9 cellular contexts compared by ENCODE assay signal in the genomic region with DNA sequence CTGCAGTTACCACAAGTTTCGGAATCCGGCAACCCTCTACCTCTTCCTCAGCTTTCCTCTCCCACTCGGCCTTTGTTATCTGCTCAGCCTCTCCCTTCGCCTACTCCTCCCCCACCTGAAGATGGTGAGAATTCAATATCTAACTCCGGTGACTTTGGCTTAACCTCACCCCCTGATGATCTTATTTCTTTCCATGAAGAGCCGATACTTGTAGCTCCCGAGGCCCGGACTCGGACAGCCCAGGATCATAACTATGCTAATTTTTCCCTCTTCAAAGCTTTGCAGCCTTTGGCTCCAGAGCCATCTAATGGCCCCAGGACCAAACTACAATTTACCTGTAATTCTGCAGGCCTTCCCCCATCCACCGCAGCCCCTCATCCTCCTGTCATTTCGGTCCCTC. TPM values are rescaled to one million over a fixed set of nuclear protein-coding genes. Genes with fewer than 3 reads are reported as not detected.
A peak's percentile ranks its signal among the peaks of the same experiment; 100 is the strongest.
DNase-seq lines count a peak whose midpoint lies in the region; ATAC-seq, FAIRE-seq and TF ChIP-seq lines count a peak whose summit lies in the region.
"Had no signal": no experiment of that assay in that cellular context is flagged by ENCODE, and none has a peak within 500 bp of the region (broad histone marks: within the 10 kb centered on the region; RNA-seq: fewer than 3 reads in every experiment).

No MANE protein-coding gene starts in this region.

- H3K27me3 ChIP-seq in Karpas-422 (ENCODE audit: low read length) (no peaks in the 10 kb centered on the region), bronchial epithelial cell (ENCODE audit: control insufficient read depth, insufficient read depth, low read length) (no peaks in the 10 kb centered on the region), HepG2 (ENCODE audit: control insufficient read depth in 1 of 2, insufficient read depth in 2 of 2, low read length in 2 of 2) (no peaks in the 10 kb centered on the region)
- H3K27me3 ChIP-seq in CD4-positive, alpha-beta T cell (ENCODE audit: control insufficient read depth, insufficient read depth, low read length) = no peaks in the 10 kb centered on the region

- H3K9me3 ChIP-seq in Karpas-422 (ENCODE audit: low read length) = no peaks in the 10 kb centered on the region; the same call in 1 of the 2 replicates
- H3K9me3 ChIP-seq in HepG2 (ENCODE audit: low read length) = peaks cover 5% of the 10 kb centered on the region; the same call in 1 of the 2 replicates
- H3K9me3 ChIP-seq in CD4-positive, alpha-beta T cell (ENCODE audit: control insufficient read depth, low read length) = peaks cover 10% of the 10 kb centered on the region

- TF ChIP-seq POLR2A in HepG2 (IDR thresholded peaks at IDR 0.05; ENCODE audit: insufficient read depth in 1 of 2, low read depth in 2 of 2, low read length in 2 of 2) = no peak

- CTCF ChIA-PET in HepG2 (lab: Yijun Ruan, JAX; ENCODE audit: low intra/inter-chr PET ratio, low total read pairs) = interaction anchor here (1.1 to 2.0 kb wide), 3 partner anchors 14 to 30 kb away, joined by 3 to 13 read pairs (median 10); no protein-coding TSS in a partner anchor
- CTCF ChIA-PET in CD4-positive, alpha-beta T cell (lab: Charles Lee) = no interaction called here

- peak; percentile 63 for TF ChIP-seq CTCF in bronchial epithelial cell (IDR thresholded peaks at IDR 0.05; ENCODE audit: insufficient read depth, low read length, severe bottlenecking)
- peak; percentile 77 for TF ChIP-seq CTCF in HepG2 (CRISPR knock-in tag; IDR thresholded peaks at IDR 0.05)
- no peak for TF ChIP-seq CTCF in CD4-positive, alpha-beta T cell (IDR thresholded peaks at IDR 0.05)

- no peak for TF ChIP-seq EP300 in HepG2 (IDR thresholded peaks at IDR 0.05; ENCODE audit: low read depth in 2 of 2, low read length in 2 of 2)
- no peak for TF ChIP-seq EP300 in HepG2 (CRISPR knock-in tag; IDR thresholded peaks at IDR 0.05; ENCODE audit: borderline replicate concordance)

- FAIRE-seq in bronchial epithelial cell (lab: Jason Lieb, UNC) = no peak
- no peak for FAIRE-seq in HepG2 (lab: Jason Lieb, UNC)

- H3K4me1 Mint-ChIP-seq in CD4-positive, alpha-beta T cell (ENCODE audit: low read depth) = no peaks in the 10 kb centered on the region
- H3K4me1 Mint-ChIP-seq: activated naive CD4-positive, alpha-beta T cell treated with anti-CD3 and anti-CD28 coated beads, Interleukin-2, amount 50 U/mL, for 24 hours had no signal

- no peak overlapping the region for H3K4me3 Mint-ChIP-seq in CD4-positive, alpha-beta T cell
- H3K4me3 Mint-ChIP-seq: activated naive CD4-positive, alpha-beta T cell treated with anti-CD3 and anti-CD28 coated beads, Interleukin-2, amount 50 U/mL, for 24 hours had no signal

- H3K4me3 ChIP-seq in Karpas-422 (ENCODE audit: low read length) (no peak overlapping the region), bronchial epithelial cell (ENCODE audit: low read depth, low read length) (no peak overlapping the region), HepG2 (replicated peaks in 1 of 3; ENCODE audit: insufficient read depth in 1 of 3, low read depth in 2 of 3, low read length in 3 of 3) (peak overlapping the region in 2 of 3 experiments; percentile 11 to 31; a peak in 3 of 6 replicates)

- H3K9me2 ChIP-seq in Karpas-422 (replicated peaks; ENCODE audit: insufficient read depth, low read length) = no peaks in the 10 kb centered on the region

- H3K9ac ChIP-seq in Karpas-422 (ENCODE audit: low read length) (no peak overlapping the region), HepG2 (ENCODE audit: insufficient read depth, low read depth, low read length) (no peak overlapping the region)

- H3K79me2 ChIP-seq in Karpas-422 (ENCODE audit: low read length) (no peaks in the 10 kb centered on the region), HepG2 (ENCODE audit: insufficient read depth, low read length) (no peaks in the 10 kb centered on the region)

- H3K4me1 ChIP-seq in Karpas-422 (ENCODE audit: low read length) = no peaks in the 10 kb centered on the region
- peaks cover 41% of the 10 kb centered on the region for H3K4me1 ChIP-seq in HepG2 (ENCODE audit: insufficient read depth, low read length)

- intact Hi-C loops in HepG2 (cut with micrococcal nuclease; ENCODE audit: unreplicated experiment) = loop anchor here (1.0 kb wide), 2 partner anchors 14 to 30 kb away; no protein-coding TSS in a partner anchor
- intact Hi-C loops in CD4-positive, alpha-beta T cell (cut with DNase I, micrococcal nuclease) = no loop called here

- peak; percentile 36 for DNase-seq in AG08395 (ENCODE audit: low spot score)
- peak; percentile 64 for DNase-seq in Karpas-422
- peak; percentile 33 for DNase-seq in bronchial epithelial cell (ENCODE audit: low read depth)
- DNase-seq in HepG2 (ENCODE audit: low spot score) = peak; percentile 38
- DNase-seq in KG1 (lab: John Stamatoyannopoulos, UW) = no peak
- DNase-seq in CD4-positive, alpha-beta T cell = no peak
- no peak for DNase-seq in effector CD4-positive, alpha-beta T cell

- BruUV-seq in HepG2 (replicated peaks; lab: Mats Ljungman, UMichigan) = no TSS peak

- H3K36me3 ChIP-seq in Karpas-422 (ENCODE audit: insufficient read depth, low read length) (no peaks in the 10 kb centered on the region; the same call in 1 of the 2 replicates), bronchial epithelial cell (ENCODE audit: control insufficient read depth, insufficient read depth, low read length) (no peaks in the 10 kb centered on the region), HepG2 (replicated peaks in 1 of 2; ENCODE audit: control insufficient read depth in 1 of 2, insufficient read depth in 2 of 2, low read length in 2 of 2) (no peaks in the 10 kb centered on the region)

- no peak overlapping the region for H3K27ac Mint-ChIP-seq in CD4-positive, alpha-beta T cell
- H3K27ac Mint-ChIP-seq: activated naive CD4-positive, alpha-beta T cell treated with anti-CD3 and anti-CD28 coated beads, Interleukin-2, amount 50 U/mL, for 24 hours had no signal

- peak; percentile 67 for TF ChIP-seq RAD21 in HepG2 (CRISPR knock-in tag; IDR thresholded peaks at IDR 0.05)

- in situ Hi-C loops in HepG2 (cut with HindIII; ENCODE audit: extremely low pct_ligation_motif_present, low pct_unique_long_range_greater_than_20kb) = no loop called here

- H3K4me2 ChIP-seq in Karpas-422 (ENCODE audit: low read depth, low read length, poor library complexity, severe bottlenecking) (no peak overlapping the region), HepG2 (ENCODE audit: low read depth, low read length) (peak overlapping the region; percentile 67)

- no peaks in the 10 kb centered on the region for H4K20me1 ChIP-seq in Karpas-422 (ENCODE audit: insufficient read depth, low read depth, low read length)
- no peaks in the 10 kb centered on the region for H4K20me1 ChIP-seq in HepG2 (ENCODE audit: insufficient read depth, low read length)

- H2AFZ ChIP-seq in Karpas-422 (ENCODE audit: low read length) = no peak overlapping the region
- no peak overlapping the region for H2AFZ ChIP-seq in HepG2 (ENCODE audit: low read length)

- peaks cover 22% of the 10 kb centered on the region for H3K27me3 Mint-ChIP-seq in CD4-positive, alpha-beta T cell

- ATAC-seq in HepG2 (peak; percentile 93), GM21447 (IDR thresholded peaks at IDR 0.05; ENCODE audit: unreplicated experiment) (no peak)
- no peak for ATAC-seq in CD4-positive, alpha-beta T cell (ENCODE audit: poor library complexity)

- H3K9me3 Mint-ChIP-seq in CD4-positive, alpha-beta T cell = peaks cover 8% of the 10 kb centered on the region

- 21% methylated on average over 11 of the region's 11 CpGs for WGBS in HepG2 (ENCODE audit: low lambda C conversion rate)

- H3K36me3 Mint-ChIP-seq in CD4-positive, alpha-beta T cell (ENCODE audit: low read depth) = no peaks in the 10 kb centered on the region
- H3K36me3 Mint-ChIP-seq: activated naive CD4-positive, alpha-beta T cell treated with anti-CD3 and anti-CD28 coated beads, Interleukin-2, amount 50 U/mL, for 24 hours had no signal

- H3K27ac ChIP-seq in Karpas-422 (ENCODE audit: low read length) (no peak overlapping the region), HepG2 (ENCODE audit: extremely low read length, insufficient read depth, low read length) (no peak overlapping the region)
- H3K27ac ChIP-seq in CD4-positive, alpha-beta T cell (ENCODE audit: low read depth, low read length) = no peak overlapping the region

- POLR2A ChIA-PET in HepG2 (lab: Yijun Ruan, JAX) = no interaction called here
- POLR2A ChIA-PET in CD4-positive, alpha-beta T cell (lab: Charles Lee) = no interaction called here

TF ChIP-seq in HepG2, 621 proteins besides CTCF, POLR2A, EP300 and RAD21 (continues in another document):
- TF ChIP-seq ZNF263 (CRISPR knock-in tag; IDR thresholded peaks at IDR 0.05) = no peak

RNA-seq across cellular contexts. Expression of gene MGST2, which starts 32.0 kb away (rescaled TPM):
- total RNA-seq in Karpas-422 (2014; rRNA removed; shearing (Covaris generic); ENCODE audit: low replicate concordance) = 34.7 and 55.8 TPM in 2 replicates
- 28.7 and 30.5 TPM in 2 replicates for total RNA-seq in bronchial epithelial cell
- total RNA-seq in HepG2 (2016; rRNA removed; fragmentation: Illumina TruSeq; extraction: Trizol) = 120 and 205 TPM in 2 replicates
- total RNA-seq in HepG2 (2016; cell fraction: cytosol; rRNA removed; fragmentation: Illumina TruSeq; extraction: Trizol; ENCODE audit: low read depth) = 66.9 and 76.7 TPM in 2 replicates
- 124 and 205 TPM in 2 replicates for total RNA-seq in HepG2 (2016; cell fraction: insoluble cytoplasmic fraction; rRNA removed; fragmentation: Illumina TruSeq; extraction: Trizol)
- total RNA-seq in HepG2 (2016; cell fraction: membrane; rRNA removed; fragmentation: Illumina TruSeq; extraction: Trizol) = 50.8 and 53.3 TPM in 2 replicates
- 168 and 186 TPM in 2 replicates for total RNA-seq in HepG2 (2016; cell fraction: nucleus; rRNA removed; fragmentation: Illumina TruSeq; extraction: Trizol)
- 312 and 416 TPM in 2 replicates for polyA plus RNA-seq in HepG2 (2011; rRNA removed)
- 312 and 476 TPM in 2 replicates for polyA plus RNA-seq in HepG2 (2011; cell fraction: cytosol; rRNA removed)
- 137 and 177 TPM in 2 replicates for polyA plus RNA-seq in HepG2 (2011; cell fraction: nucleus; rRNA removed)
- 293 and 426 TPM in 2 replicates for polyA plus RNA-seq in HepG2 (2012)
- 57.8 and 59.6 TPM in 2 replicates for polyA plus RNA-seq in HepG2 (2016; cell fraction: cytosol; fragmentation: Illumina TruSeq; extraction: Trizol; ENCODE audit: low read depth)
- polyA plus RNA-seq in HepG2 (2016; cell fraction: insoluble cytoplasmic fraction; fragmentation: Illumina TruSeq; extraction: Trizol; ENCODE audit: low read depth) = 132 and 154 TPM in 2 replicates
- 49.5 and 55.2 TPM in 2 replicates for polyA plus RNA-seq in HepG2 (2016; cell fraction: membrane; fragmentation: Illumina TruSeq; extraction: Trizol; ENCODE audit: low read depth)
- polyA plus RNA-seq in HepG2 (2016; cell fraction: nucleus; fragmentation: Illumina TruSeq; extraction: Trizol; ENCODE audit: insufficient read depth, low read depth) = 282 and 318 TPM in 2 replicates
- polyA minus RNA-seq in HepG2 (2011; rRNA and poly(A)+ RNA removed; ENCODE audit: low replicate concordance) = 18.4 and 54.7 TPM in 2 replicates
- polyA minus RNA-seq in HepG2 (2011; cell fraction: cytosol; rRNA and poly(A)+ RNA removed) = 93.2 and 100 TPM in 2 replicates
- polyA minus RNA-seq in HepG2 (2011; cell fraction: nucleus; rRNA and poly(A)+ RNA removed) = 263 and 286 TPM in 2 replicates
- 1 to 10 TPM in 1 of 2 experiments, under 1 TPM in 1; 0.70 to 3.0 TPM for total RNA-seq in CD4-positive, alpha-beta T cell

Comparison
In these comparisons a context has a peak if more than half of its experiments do, and no peak if none do; other contexts are left out.
1. DNase-seq: peak in AG08395 (single experiment), Karpas-422 (single experiment), bronchial epithelial cell (single experiment) and HepG2 (single experiment); none in KG1 (single experiment), CD4-positive, alpha-beta T cell (0 of 10) and effector CD4-positive, alpha-beta T cell (single experiment).
2. H3K4me3 ChIP-seq: peak in HepG2 (2 of 3); none in Karpas-422 (single experiment) and bronchial epithelial cell (single experiment).